Comparison of ENCODE assay signal across 10 cellular contexts in genomic region chr16:30041841-30042240, GRCh38. TPM values are rescaled to one million over a fixed set of nuclear protein-coding genes. Genes with fewer than 3 reads are reported as not detected.
A peak's percentile ranks its signal among the peaks of the same experiment; 100 is the strongest.
DNase-seq lines count a peak whose midpoint lies in the region; ATAC-seq and TF ChIP-seq lines count a peak whose summit lies in the region.
"Had no signal": no experiment of that assay in that cellular context is flagged by ENCODE, and none has a peak within 500 bp of the region (broad histone marks: within the 10 kb centered on the region; RNA-seq: fewer than 3 reads in every experiment).

No MANE protein-coding gene starts in this region.

- peak in 54 of 56 donors; percentile 25 to 72 (median 54) for TF ChIP-seq CTCF in dorsolateral prefrontal cortex (IDR thresholded peaks at IDR 0.05 in 54 of 56, conservative IDR thresholded peaks at IDR 0.05 in 2 of 56; ENCODE audit: low read depth in 1 of 56, partially characterized antibody in 56 of 56)
- peak; percentile 38 for TF ChIP-seq CTCF in parathyroid adenoma (IDR thresholded peaks at IDR 0.05)

- no peaks in the 10 kb centered on the region for H3K9me3 ChIP-seq in parathyroid adenoma (ENCODE audit: control insufficient read depth, low read length)

- no peak overlapping the region for H3K4me3 ChIP-seq in dorsolateral prefrontal cortex
- no peak overlapping the region for H3K4me3 ChIP-seq in parathyroid adenoma (ENCODE audit: low read depth, low read length)

- no peaks in the 10 kb centered on the region for H3K4me1 ChIP-seq in parathyroid adenoma

- no peaks in the 10 kb centered on the region for H3K27me3 ChIP-seq in dorsolateral prefrontal cortex
- no peaks in the 10 kb centered on the region for H3K27me3 ChIP-seq in parathyroid adenoma (ENCODE audit: control insufficient read depth, insufficient read depth, low read length)

- H3K79me2 ChIP-seq in parathyroid adenoma, result no peaks in the 10 kb centered on the region

- intact Hi-C loops in dorsolateral prefrontal cortex (cut with DNase I), result no loop called here

- no peak overlapping the region for H3K9ac ChIP-seq in parathyroid adenoma

- H3K36me3 ChIP-seq in parathyroid adenoma (ENCODE audit: control insufficient read depth, insufficient read depth, low read length), result no peaks in the 10 kb centered on the region

- no peak for ATAC-seq in HG03045 (IDR thresholded peaks at IDR 0.05; ENCODE audit: unreplicated experiment)

- no peak overlapping the region for H2AFZ ChIP-seq in parathyroid adenoma

- no peak overlapping the region for H3K4me2 ChIP-seq in parathyroid adenoma (ENCODE audit: low read length)

- H3K27ac ChIP-seq in dorsolateral prefrontal cortex (no peak overlapping the region), parathyroid adenoma (no peak overlapping the region)

- DNase-seq in DMS 273 (lab: John Stamatoyannopoulos, UW; ENCODE audit: unreplicated experiment), result peak; percentile 71
- no peak for DNase-seq in DMS 273 treated with DMSO at 0.1 percent for 48 hours (lab: John Stamatoyannopoulos, UW)
- DNase-seq in NCI-H1694 (lab: John Stamatoyannopoulos, UW), result peak; percentile 30
- no peak for DNase-seq in dorsolateral prefrontal cortex
- no peak for DNase-seq in SW480 (ENCODE audit: low spot score)
- no peak for DNase-seq in NCI-H748 (lab: John Stamatoyannopoulos, UW; ENCODE audit: unreplicated experiment)
- DNase-seq: activated T-cell treated with anti-CD3 and anti-CD28 coated beads, Interleukin-2, amount 50 U/mL, for 48 hours had no signal

RNA-seq across cellular contexts. Expression of gene TLCD3B, which starts 10.8 kb away (rescaled TPM):
- 10 to 100 TPM; 11.7 to 72.6 (median 42.0) TPM for total RNA-seq in dorsolateral prefrontal cortex

RNA-seq across cellular contexts. Expression of gene C16orf92, which starts 18.8 kb away (rescaled TPM):
- not detected for total RNA-seq in dorsolateral prefrontal cortex
- total RNA-seq: A172 had no signal

RNA-seq across cellular contexts. Expression of gene ALDOA, which starts 23.7 kb away (rescaled TPM):
- total RNA-seq in dorsolateral prefrontal cortex, result 1,000 to 10,000 TPM in 119 of 120 experiments, 100 to 1,000 TPM in 1; 996 to 2,428 (median 1,936) TPM

RNA-seq across cellular contexts. Expression of gene DOC2A, which starts 31.0 kb away (rescaled TPM):
- 100 to 1,000 TPM in 46 of 120 experiments, 10 to 100 TPM in 74; 29.5 to 138 (median 93.2) TPM for total RNA-seq in dorsolateral prefrontal cortex

RNA-seq across cellular contexts. Expression of gene PPP4C, which starts 34.0 kb away (rescaled TPM):
- 10 to 100 TPM; 23.6 to 41.9 (median 31.5) TPM for total RNA-seq in dorsolateral prefrontal cortex

Comparison
In these comparisons a context has a peak if more than half of its experiments do, and no peak if none do; other contexts are left out.
1. DNase-seq: peak in DMS 273 (single experiment) and NCI-H1694 (single experiment); none in DMS 273 treated with DMSO at 0.1 percent for 48 hours (single experiment), dorsolateral prefrontal cortex (0 of 10), SW480 (single experiment) and NCI-H748 (single experiment).